Comparison of ENCODE assay signal across 21 cellular contexts in genomic region chr11:119540370-119541125, GRCh38.
"Had no signal": no experiment of that assay in that cellular context is flagged by ENCODE, and none has a peak within 500 bp of the region (broad histone marks: within the 10 kb centered on the region; RNA-seq: fewer than 3 reads in every experiment).

No MANE protein-coding gene starts in this region.

- H3K9me3 ChIP-seq: ascending aorta, breast epithelium, esophagus muscularis mucosa, gastroesophageal sphincter, heart left ventricle, psoas muscle, right lobe of liver, transverse colon had no signal

- H3K36me3 ChIP-seq: ascending aorta, breast epithelium, esophagus muscularis mucosa, gastroesophageal sphincter, heart left ventricle, right lobe of liver, transverse colon had no signal

- H3K27me3 ChIP-seq: ascending aorta, breast epithelium, esophagus muscularis mucosa, gastroesophageal sphincter, right lobe of liver, transverse colon had no signal

- H3K4me1 ChIP-seq: ascending aorta, breast epithelium, esophagus muscularis mucosa, gastroesophageal sphincter, psoas muscle, right lobe of liver, transverse colon had no signal

- ATAC-seq: gastroesophageal sphincter; heart left ventricle; psoas muscle; stimulated activated memory B cell treated with anti-CD40 and anti-IgM and Interleukin-4, amounts not matched to agents 10 μg/mL and 1 μg/mL and 100 μg/mL, for 72 hours had no signal

- H3K27ac Mint-ChIP-seq: activated naive CD4-positive, alpha-beta T cell treated with anti-CD3 and anti-CD28 coated beads, Interleukin-2, amount 50 U/mL, for 24 hours; activated T-cell treated with anti-CD3 and anti-CD28 coated beads, Interleukin-2, amount 50 U/mL, for 24 hours; dendritic cell treated with granulocyte-macrophage colony-stimulating factor and Interleukin-4, amounts not matched to agents 40 ng/mL and 50 ng/mL, for 4 days; stimulated activated memory B cell treated with anti-CD40 and anti-IgM and Interleukin-4, amounts not matched to agents 10 μg/mL and 1 μg/mL and 100 μg/mL, for 72 hours had no signal

- H3K27ac ChIP-seq: ascending aorta, breast epithelium, esophagus muscularis mucosa, gastroesophageal sphincter, heart left ventricle, psoas muscle, right lobe of liver, transverse colon, VCaP had no signal

- H3K9me3 Mint-ChIP-seq: activated naive CD4-positive, alpha-beta T cell treated with anti-CD3 and anti-CD28 coated beads, Interleukin-2, amount 50 U/mL, for 24 hours; activated T-cell treated with anti-CD3 and anti-CD28 coated beads, Interleukin-2, amount 50 U/mL, for 24 hours; dendritic cell treated with granulocyte-macrophage colony-stimulating factor and Interleukin-4, amounts not matched to agents 40 ng/mL and 50 ng/mL, for 4 days; neural crest cell; stimulated activated memory B cell treated with anti-CD40 and anti-IgM and Interleukin-4, amounts not matched to agents 10 μg/mL and 1 μg/mL and 100 μg/mL, for 72 hours had no signal

- H3K36me3 Mint-ChIP-seq: activated naive CD4-positive, alpha-beta T cell treated with anti-CD3 and anti-CD28 coated beads, Interleukin-2, amount 50 U/mL, for 24 hours; stimulated activated memory B cell treated with anti-CD40 and anti-IgM and Interleukin-4, amounts not matched to agents 10 μg/mL and 1 μg/mL and 100 μg/mL, for 72 hours had no signal

- H3K27me3 Mint-ChIP-seq: activated naive CD4-positive, alpha-beta T cell treated with anti-CD3 and anti-CD28 coated beads, Interleukin-2, amount 50 U/mL, for 24 hours; dendritic cell treated with granulocyte-macrophage colony-stimulating factor and Interleukin-4, amounts not matched to agents 40 ng/mL and 50 ng/mL, for 4 days had no signal

- H3K4me3 Mint-ChIP-seq: activated naive CD4-positive, alpha-beta T cell treated with anti-CD3 and anti-CD28 coated beads, Interleukin-2, amount 50 U/mL, for 24 hours; activated T-cell treated with anti-CD3 and anti-CD28 coated beads, Interleukin-2, amount 50 U/mL, for 24 hours; dendritic cell treated with granulocyte-macrophage colony-stimulating factor and Interleukin-4, amounts not matched to agents 40 ng/mL and 50 ng/mL, for 4 days; neural crest cell; stimulated activated memory B cell treated with anti-CD40 and anti-IgM and Interleukin-4, amounts not matched to agents 10 μg/mL and 1 μg/mL and 100 μg/mL, for 72 hours had no signal

- H3K4me1 Mint-ChIP-seq: activated naive CD4-positive, alpha-beta T cell treated with anti-CD3 and anti-CD28 coated beads, Interleukin-2, amount 50 U/mL, for 24 hours; neural crest cell; stimulated activated memory B cell treated with anti-CD40 and anti-IgM and Interleukin-4, amounts not matched to agents 10 μg/mL and 1 μg/mL and 100 μg/mL, for 72 hours had no signal

- H3K4me2 ChIP-seq: smooth muscle cell had no signal

- H3K4me3 ChIP-seq: ascending aorta, breast epithelium, esophagus muscularis mucosa, gastroesophageal sphincter, heart left ventricle, psoas muscle, right lobe of liver, smooth muscle cell, transverse colon had no signal

- DNase-seq: activated CD4-positive, alpha-beta T cell treated with anti-CD3 and anti-CD28 coated beads for 1 hour; activated T-cell treated with anti-CD3 and anti-CD28 coated beads, Interleukin-2, amount 50 U/mL, for 24 hours; cerebellar nuclear complex; effector CD8-positive, alpha-beta T cell; heart left ventricle; midbrain; psoas muscle; right lobe of liver; stimulated activated CD4-positive, alpha-beta T cell treated with anti-CD3 and anti-CD28 coated beads, Interleukin-4, amount 100 ng/mL, for 24 hours; substantia nigra; transverse colon had no signal
